In genomic region chr19:29805026-29805925, GRCh38 we compare ENCODE assay signal across 13 cellular contexts. TPM values are rescaled to one million over a fixed set of nuclear protein-coding genes. Genes with fewer than 3 reads are reported as not detected.
DNase-seq lines count a peak whose midpoint lies in the region; ATAC-seq, FAIRE-seq and TF ChIP-seq lines count a peak whose summit lies in the region.
"Had no signal": no experiment of that assay in that cellular context is flagged by ENCODE, and none has a peak within 500 bp of the region (broad histone marks: within the 10 kb centered on the region; RNA-seq: fewer than 3 reads in every experiment).

No MANE protein-coding gene starts in this region.

- no peak overlapping the region for H3K4me3 Mint-ChIP-seq in WTC11
- H3K4me3 Mint-ChIP-seq: activated CD4-positive, alpha-beta memory T cell treated with anti-CD3 and anti-CD28 coated beads for 36 hours; T-cell had no signal

- H3K36me3 Mint-ChIP-seq in WTC11: no peaks in the 10 kb centered on the region
- H3K36me3 Mint-ChIP-seq: activated CD4-positive, alpha-beta memory T cell treated with anti-CD3 and anti-CD28 coated beads for 36 hours; T-cell had no signal

- peaks cover 13% of the 10 kb centered on the region for H3K4me1 Mint-ChIP-seq in WTC11
- H3K4me1 Mint-ChIP-seq: T-cell had no signal

- peak in 1 of 2 experiments; percentile 36 for DNase-seq in A549 (ENCODE audit: low read depth in 1 of 2, low spot score in 1 of 2)
- DNase-seq in H4 (ENCODE audit: low spot score): peak; percentile 69
- DNase-seq in WTC11 (ENCODE audit: low spot score): no peak
- peak; percentile 44 for DNase-seq in left kidney (ENCODE audit: low read depth, low spot score)
- DNase-seq in epidermal melanocyte (ENCODE audit: insufficient read length, low spot score): no peak
- DNase-seq in NCI-H2171 treated with DMSO at 0.1 percent for 48 hours (lab: John Stamatoyannopoulos, UW): no peak
- DNase-seq in NCI-H82 (lab: John Stamatoyannopoulos, UW): no peak
- DNase-seq in NCI-H524 (lab: John Stamatoyannopoulos, UW): no peak
- DNase-seq: activated effector memory CD4-positive, alpha-beta T cell treated with Interleukin-2 at 50 U/mL for 16 hours; AML-193; effector CD8-positive, alpha-beta T cell; T-cell had no signal

- POLR2A ChIA-PET in A549 (lab: Yijun Ruan, JAX) (no interaction called here), WTC11 (lab: Charles Lee) (interaction anchor here (0.6 kb wide), 1 partner anchor 16 kb away, joined by 3 read pairs; no protein-coding TSS in a partner anchor)

- TF ChIP-seq RAD21 in A549 (conservative IDR thresholded peaks at IDR 0.05 in 1 of 2, IDR thresholded peaks at IDR 0.05 in 1 of 2): no peak

- H3K27ac Mint-ChIP-seq in WTC11: no peak overlapping the region
- H3K27ac Mint-ChIP-seq: T-cell had no signal

- peak; percentile 16 to 22; a peak in 2 of 6 replicates for ATAC-seq in A549
- no peak for ATAC-seq in WTC11
- ATAC-seq: T-cell had no signal

- H3K4me3 ChIP-seq in A549: no peak overlapping the region

- FAIRE-seq in A549 (lab: Jason Lieb, UNC): peak; percentile 46

- TF ChIP-seq POLR2A in A549 (IDR thresholded peaks at IDR 0.05; ENCODE audit: low read length): no peak

- 84% methylated on average over 18 of the region's 18 CpGs for WGBS in A549 (ENCODE audit: missing lambda C conversion rate)

- no peak for TF ChIP-seq CTCF in A549 (IDR thresholded peaks at IDR 0.05)
- TF ChIP-seq CTCF in WTC11 (IDR thresholded peaks at IDR 0.05): no peak

- CTCF ChIA-PET in A549 (lab: Yijun Ruan, JAX) (interaction anchor here (0.5 to 5.0 kb wide), 4 partner anchors 9 to 45 kb away, joined by 3 to 31 read pairs (median 4); no protein-coding TSS in a partner anchor), WTC11 (lab: Charles Lee) (interaction anchor here (1.0 to 1.6 kb wide), 3 partner anchors 25 to 45 kb away, joined by 3 to 4 read pairs (median 3); no protein-coding TSS in a partner anchor)

- H3K9me3 ChIP-seq in A549: no peaks in the 10 kb centered on the region

- peak overlapping the region; percentile 9; the same call in 1 of the 3 replicates for H3K4me2 ChIP-seq in A549

- peaks cover 8% of the 10 kb centered on the region; the same call in 2 of the 3 replicates for H3K4me1 ChIP-seq in A549

- H3K27me3 Mint-ChIP-seq in WTC11 (ENCODE audit: low read depth): peaks cover 2% of the 10 kb centered on the region; the same call in 1 of the 2 replicates
- H3K27me3 Mint-ChIP-seq: activated CD4-positive, alpha-beta memory T cell treated with anti-CD3 and anti-CD28 coated beads for 36 hours; T-cell had no signal

- peak overlapping the region in 1 of 2 experiments; percentile 6; a peak in 1 of 6 replicates for H3K27ac ChIP-seq in A549

- H3K9me3 Mint-ChIP-seq in WTC11: no peaks in the 10 kb centered on the region
- H3K9me3 Mint-ChIP-seq: activated CD4-positive, alpha-beta memory T cell treated with anti-CD3 and anti-CD28 coated beads for 36 hours; T-cell had no signal

- no peak for TF ChIP-seq EP300 in A549 (IDR thresholded peaks at IDR 0.05)

TF ChIP-seq in A549, 52 proteins besides CTCF, POLR2A, EP300 and RAD21:
- TF ChIP-seq ZC3H11A (IDR thresholded peaks at IDR 0.05) (no peak), RFX5 (IDR thresholded peaks at IDR 0.05) (no peak), BCL3 (IDR thresholded peaks at IDR 0.05) (no peak), FOSB (CRISPR knock-in tag; IDR thresholded peaks at IDR 0.05) (no peak), CBX8 (IDR thresholded peaks at IDR 0.05) (no peak), CEBPB (IDR thresholded peaks at IDR 0.05) (no peak), HEYL (CRISPR knock-in tag; IDR thresholded peaks at IDR 0.05) (no peak), RCOR1 (IDR thresholded peaks at IDR 0.05; ENCODE audit: low read depth, low read length) (no peak), JUN (IDR thresholded peaks at IDR 0.05) (no peak), HDAC2 (IDR thresholded peaks at IDR 0.05) (no peak), ESRRA (IDR thresholded peaks at IDR 0.05; ENCODE audit: borderline replicate concordance, low read length) (no peak), MAZ (IDR thresholded peaks at IDR 0.05; ENCODE audit: borderline replicate concordance, low read depth, low read length) (no peak), RNF2 (IDR thresholded peaks at IDR 0.05; ENCODE audit: borderline replicate concordance, low read depth) (no peak), HES2 (IDR thresholded peaks at IDR 0.05) (no peak), SREBF2 (IDR thresholded peaks at IDR 0.05) (no peak)

TF ChIP-seq in WTC11, 78 proteins besides CTCF, POLR2A, EP300 and RAD21:
- TF ChIP-seq ZSCAN18 (CRISPR knock-in tag; IDR thresholded peaks at IDR 0.05) (no peak), GABPB1 (CRISPR knock-in tag; IDR thresholded peaks at IDR 0.05) (peak; percentile 57), PRDM15 (CRISPR knock-in tag; IDR thresholded peaks at IDR 0.05) (no peak)
TF ChIP-seq in WTC11: peak in this region for 1.

RNA-seq across cellular contexts. Expression of gene CCNE1, which starts 6.5 kb away (rescaled TPM):
- polyA plus RNA-seq in A549 (2011; rRNA removed) (15.4 and 18.3 TPM in 2 replicates), A549 (2017; fragmentation: RNase III; extraction: RNeasy Plus Mini Kit Qiagen cat#74134 plus additional on column Dnase treatment) (25.0 to 26.9 TPM (median 25.2 TPM) in 3 replicates)
- polyA plus RNA-seq in A549 (2012; cell fraction: cytosol; rRNA removed): 20.9 and 21.4 TPM in 2 replicates
- 21.9 and 34.2 TPM in 2 replicates for polyA plus RNA-seq in A549 (2012; cell fraction: nucleus; rRNA removed)
- polyA minus RNA-seq in A549 (2011; rRNA and poly(A)+ RNA removed): 14.1 and 15.5 TPM in 2 replicates
- total RNA-seq in H4 (2014; rRNA removed; shearing (Covaris generic)): 40.1 and 50.1 TPM in 2 replicates
- total RNA-seq in WTC11 (2021): 34.4 to 36.0 TPM (median 35.0 TPM) in 3 replicates

Comparison
In these comparisons a context has a peak if more than half of its experiments do, and no peak if none do; other contexts are left out.
1. DNase-seq: peak in H4 (single experiment) and left kidney (single experiment); none in WTC11 (single experiment), epidermal melanocyte (single experiment), NCI-H2171 treated with DMSO at 0.1 percent for 48 hours (single experiment), NCI-H82 (single experiment) and NCI-H524 (0 of 2).